ENCODE assay signal across 1 cellular context in the genomic region with DNA sequence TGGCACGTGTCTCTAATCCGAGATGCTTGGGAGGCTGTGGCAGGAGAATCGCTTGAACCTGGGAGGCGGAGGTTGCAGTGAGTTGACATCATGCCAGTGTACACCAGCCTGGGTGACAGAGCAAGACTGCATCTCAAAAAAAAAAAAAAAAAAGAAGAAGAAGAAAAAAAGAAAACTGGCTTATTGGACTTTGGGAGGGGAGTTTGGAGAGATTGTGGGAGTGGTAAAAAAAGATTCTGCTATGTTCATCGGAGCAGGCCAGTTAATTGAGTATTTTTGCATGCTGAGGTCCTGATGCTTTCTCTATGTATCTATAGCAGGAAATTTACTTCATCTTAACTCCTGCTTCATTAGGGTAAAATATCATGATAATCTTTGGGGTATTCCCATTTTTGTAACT.
TF ChIP-seq lines count a peak whose summit lies in the region.

No MANE protein-coding gene starts in this region.

TF ChIP-seq in WTC11, 78 proteins besides CTCF, POLR2A, EP300 and RAD21 (continued from another document):
- TF ChIP-seq ZNF281 (CRISPR knock-in tag; IDR thresholded peaks at IDR 0.05) (no peak), ATF2 (CRISPR knock-in tag; IDR thresholded peaks at IDR 0.05; ENCODE audit: borderline replicate concordance, low read depth) (no peak), E2F5 (CRISPR knock-in tag; IDR thresholded peaks at IDR 0.05) (no peak), SOX15 (CRISPR knock-in tag; IDR thresholded peaks at IDR 0.05) (no peak), IRF2 (CRISPR knock-in tag; IDR thresholded peaks at IDR 0.05; ENCODE audit: borderline replicate concordance, low read depth) (no peak), GABPB1 (CRISPR knock-in tag; IDR thresholded peaks at IDR 0.05) (no peak), PRDM15 (CRISPR knock-in tag; IDR thresholded peaks at IDR 0.05) (no peak), SP1 (CRISPR knock-in tag; conservative IDR thresholded peaks at IDR 0.05) (no peak), NR3C1 (CRISPR knock-in tag; conservative IDR thresholded peaks at IDR 0.05; ENCODE audit: low read depth) (no peak), PRRX2 (CRISPR knock-in tag; IDR thresholded peaks at IDR 0.05) (no peak), NFYB (CRISPR knock-in tag; conservative IDR thresholded peaks at IDR 0.05; ENCODE audit: low read depth) (no peak), ARID4B (CRISPR knock-in tag; IDR thresholded peaks at IDR 0.05; ENCODE audit: borderline replicate concordance) (no peak), ZNF425 (CRISPR knock-in tag; conservative IDR thresholded peaks at IDR 0.05) (no peak), RELA (CRISPR knock-in tag; IDR thresholded peaks at IDR 0.05; ENCODE audit: borderline replicate concordance) (no peak)
